ENCODE assay signal across 8 cellular contexts in the genomic region with DNA sequence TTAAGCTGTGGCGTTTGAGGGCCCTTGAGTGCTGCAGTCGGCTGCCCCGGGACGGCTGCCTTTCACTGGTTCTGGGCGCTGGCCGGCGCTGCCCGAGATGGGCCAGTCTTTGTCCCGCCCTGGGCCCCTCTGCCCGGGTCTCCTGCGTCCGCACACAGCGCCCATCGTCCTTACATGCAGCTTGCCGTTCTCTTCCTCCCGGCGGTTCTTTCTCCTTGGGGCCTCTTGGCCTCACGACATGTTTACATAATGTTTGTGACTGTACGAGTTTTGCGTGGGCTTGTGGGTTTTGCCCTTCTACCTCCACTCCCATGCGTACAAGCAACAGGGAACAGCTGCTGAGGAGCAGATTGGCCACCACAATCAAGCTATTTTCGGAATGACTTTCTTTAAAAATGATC. TPM values are rescaled to one million over a fixed set of nuclear protein-coding genes. Genes with fewer than 3 reads are reported as not detected.
DNase-seq lines count a peak whose midpoint lies in the region; ATAC-seq, FAIRE-seq and TF ChIP-seq lines count a peak whose summit lies in the region.

No MANE protein-coding gene starts in this region.

- H3K27me3 ChIP-seq in cardiac muscle cell (no peaks in the 10 kb centered on the region), pancreas (no peaks in the 10 kb centered on the region)

- H3K4me2 ChIP-seq in A549 = peak overlapping the region; percentile 90

- FAIRE-seq in A549 (lab: Jason Lieb, UNC) = no peak
- FAIRE-seq in pancreas (lab: Jason Lieb, UNC) = no peak

- H3K9me3 ChIP-seq in A549 = 0 out of 3 replicates have a peak, but pooled peaks cover 3% of the 10 kb centered on the region
- no peaks in the 10 kb centered on the region for H3K9me3 ChIP-seq in cardiac muscle cell (ENCODE audit: low read depth)
- H3K9me3 ChIP-seq in pancreas = no peaks in the 10 kb centered on the region

- no peak for TF ChIP-seq EP300 in A549 (IDR thresholded peaks at IDR 0.05)

- no peaks in the 10 kb centered on the region for H3K9me3 Mint-ChIP-seq in activated naive CD4-positive, alpha-beta T cell treated with anti-CD3 and anti-CD28 coated beads, Interleukin-2, amount 50 U/mL, for 72 hours

- DNase-seq in A549 (ENCODE audit: low read depth in 1 of 2, low spot score in 1 of 2) (peak; percentile 22 to 52), NCI-H82 treated with DMSO at 0.1 percent for 48 hours (lab: John Stamatoyannopoulos, UW; ENCODE audit: unreplicated experiment) (peak; percentile 14), cardiac muscle cell (ENCODE audit: low read depth in 1 of 2, low spot score in 1 of 2) (peak; percentile 68 to 79), pancreas (peak in 5 of 6 donors; percentile 59 to 80 (median 63)), T1000 (lab: John Stamatoyannopoulos, UW) (no peak)
- DNase-seq in activated naive CD4-positive, alpha-beta T cell treated with anti-CD3 and anti-CD28 coated beads, Interleukin-2, amount 50 U/mL, for 72 hours (ENCODE audit: low spot score in 2 of 2) = peak; percentile 28 to 57

- H3K27ac Mint-ChIP-seq in activated naive CD4-positive, alpha-beta T cell treated with anti-CD3 and anti-CD28 coated beads, Interleukin-2, amount 50 U/mL, for 72 hours = peak overlapping the region; percentile 87 to 94

- POLR2A ChIA-PET in A549 (lab: Yijun Ruan, JAX) = interaction anchor here (0.7 to 3.8 kb wide), 10 partner anchors 13 to 497 kb away, joined by 3 to 21 read pairs (median 3); partner anchors contain the start of genes MRPS27 and PTCD2

- TF ChIP-seq RAD21 in A549 (conservative IDR thresholded peaks at IDR 0.05 in 1 of 2, IDR thresholded peaks at IDR 0.05 in 1 of 2) = no peak

- H3K36me3 ChIP-seq in cardiac muscle cell (no peaks in the 10 kb centered on the region), pancreas (no peaks in the 10 kb centered on the region)

- CTCF ChIA-PET in A549 (lab: Yijun Ruan, JAX) = interaction anchor here (1.0 to 5.3 kb wide), 10 partner anchors 18 to 509 kb away, joined by 4 to 60 read pairs (median 6); no protein-coding TSS in a partner anchor

- peak overlapping the region; percentile 82 for H3K4me3 ChIP-seq in A549
- H3K4me3 ChIP-seq in cardiac muscle cell = peak overlapping the region; percentile 75
- peak overlapping the region; percentile 70 to 88 (median 84) for H3K4me3 ChIP-seq in pancreas

- peak overlapping the region; percentile 96 to 98 for H3K27ac ChIP-seq in A549
- H3K27ac ChIP-seq in cardiac muscle cell = peak overlapping the region; percentile 98
- peak overlapping the region; percentile 95 to 98 (median 96) for H3K27ac ChIP-seq in pancreas

- H3K4me1 ChIP-seq in A549 (peaks cover 42% of the 10 kb centered on the region), cardiac muscle cell (ENCODE audit: low read depth) (peaks cover 25% of the 10 kb centered on the region), pancreas (peaks cover 5 to 25% (median 8%) of the 10 kb centered on the region in 3 donors)

- no peak for TF ChIP-seq CTCF in A549 (IDR thresholded peaks at IDR 0.05)
- TF ChIP-seq CTCF in cardiac muscle cell (IDR thresholded peaks at IDR 0.05; ENCODE audit: low read depth, low read length) = no peak
- TF ChIP-seq CTCF in pancreas (IDR thresholded peaks at IDR 0.05) = no peak

- TF ChIP-seq POLR2A in A549 (IDR thresholded peaks at IDR 0.05; ENCODE audit: low read length) = no peak

- under 1% methylated on average over 22 of the region's 22 CpGs for WGBS in A549 (ENCODE audit: missing lambda C conversion rate)
- WGBS in pancreas, 2 donors = 0% methylated on average over 22 of the region's 22 CpGs

- ATAC-seq in A549 (peak; percentile 62 to 76), GM18499 (IDR thresholded peaks at IDR 0.05; ENCODE audit: insufficient read depth, unreplicated experiment) (peak; percentile 17), HG02870 (IDR thresholded peaks at IDR 0.05; ENCODE audit: unreplicated experiment) (peak; percentile 42), pancreas (peak; percentile 51 to 74 (median 63))
- ATAC-seq in activated naive CD4-positive, alpha-beta T cell treated with anti-CD3 and anti-CD28 coated beads, Interleukin-2, amount 50 U/mL, for 72 hours = peak; percentile 36 to 41

- intact Hi-C loops in pancreas (cut with DNase I) = no loop called here

- H3K36me3 Mint-ChIP-seq in activated naive CD4-positive, alpha-beta T cell treated with anti-CD3 and anti-CD28 coated beads, Interleukin-2, amount 50 U/mL, for 72 hours = peaks cover 4 to 5% of the 10 kb centered on the region in 2 donors

TF ChIP-seq in A549, 52 proteins besides CTCF, POLR2A, EP300 and RAD21:
- 0 out of 2 replicates have a peak, but pooled peaks have one; percentile 7 for TF ChIP-seq GATA3 (IDR thresholded peaks at IDR 0.05; ENCODE audit: borderline replicate concordance)
- TF ChIP-seq ESRRA (IDR thresholded peaks at IDR 0.05; ENCODE audit: borderline replicate concordance, low read length) = no peak
- no peak for TF ChIP-seq ZNF302 (CRISPR knock-in tag; IDR thresholded peaks at IDR 0.05)
- no peak for TF ChIP-seq NPAS2 (CRISPR knock-in tag; IDR thresholded peaks at IDR 0.05; ENCODE audit: borderline replicate concordance)
TF ChIP-seq in A549: peak in this region for 1.

RNA-seq across cellular contexts. Expression of gene TNPO1, which starts 0.6 kb away (rescaled TPM):
- 286 and 350 TPM in 2 replicates for polyA plus RNA-seq in A549 (2011; rRNA removed)
- 53.6 and 55.5 TPM in 2 replicates for polyA plus RNA-seq in A549 (2012; cell fraction: cytosol; rRNA removed)
- 26.6 and 39.4 TPM in 2 replicates for polyA plus RNA-seq in A549 (2012; cell fraction: nucleus; rRNA removed)
- 199 to 253 TPM (median 231 TPM) in 3 replicates for polyA plus RNA-seq in A549 (2017; fragmentation: RNase III; extraction: RNeasy Plus Mini Kit Qiagen cat#74134 plus additional on column Dnase treatment)
- polyA minus RNA-seq in A549 (2011; rRNA and poly(A)+ RNA removed) = 355 and 454 TPM in 2 replicates
- 10 to 100 TPM; 87.4 to 93.0 TPM for total RNA-seq in activated naive CD4-positive, alpha-beta T cell treated with anti-CD3 and anti-CD28 coated beads, Interleukin-2, amount 50 U/mL, for 72 hours
- total RNA-seq in cardiac muscle cell = 112 and 195 TPM in 2 replicates
- polyA plus RNA-seq in cardiac muscle cell = 40.4 and 79.9 TPM in 2 replicates
- total RNA-seq in pancreas = 10 to 100 TPM; 37.9 to 58.9 (median 48.2) TPM
- 10 to 100 TPM in 1 of 2 donors, 1 to 10 TPM in 1; 5.5 to 11.2 TPM for polyA plus RNA-seq in pancreas

Comparison
In these comparisons a context has a peak if more than half of its experiments do, and no peak if none do; other contexts are left out.
1. ATAC-seq: peak in every context shown above with its lines; median percentile 69 in A549; 63 in pancreas; 42 in HG02870; 38 in activated naive CD4-positive, alpha-beta T cell treated with anti-CD3 and anti-CD28 coated beads, Interleukin-2, amount 50 U/mL, for 72 hours; 17 in GM18499.